ENCODE assay signal across 18 cellular contexts in genomic region chr12:53120685-53121525, GRCh38. TPM values are rescaled to one million over a fixed set of nuclear protein-coding genes. Genes with fewer than 3 reads are reported as not detected.
"Had no signal": no experiment of that assay in that cellular context is flagged by ENCODE, and none has a peak within 500 bp of the region (broad histone marks: within the 10 kb centered on the region; RNA-seq: fewer than 3 reads in every experiment).

No MANE protein-coding gene starts in this region.

- H3K4me1 ChIP-seq: breast epithelium, foreskin keratinocyte, suprapubic skin had no signal

- H3K9me3 ChIP-seq: breast epithelium, suprapubic skin had no signal

- H3K4me3 ChIP-seq: breast epithelium, suprapubic skin had no signal

- H3K36me3 ChIP-seq: breast epithelium, suprapubic skin had no signal

- DNase-seq: activated CD4-positive, alpha-beta T cell treated with anti-CD3 and anti-CD28 coated beads for 1 hour; activated CD4-positive, alpha-beta T cell treated with anti-CD3 and anti-CD28 coated beads, Interleukin-2, amount 50 U/mL, for 48 hours; activated gamma-delta T cell treated with Interleukin-2 at 50 U/mL for 16 hours; activated naive CD8-positive, alpha-beta T cell treated with anti-CD3 and anti-CD28 coated beads, Interleukin-2, amount 10 ng/mL, durations not matched to agents 7 days and 5 days; activated T-cell treated with anti-CD3 and anti-CD28 coated beads, Interleukin-2, amount 50 U/mL, for 48 hours; anterior cingulate cortex; foreskin keratinocyte; natural killer cell; occipital lobe; stimulated activated CD4-positive, alpha-beta T cell treated with anti-CD3 and anti-CD28 coated beads, Interleukin-4, amount 100 ng/mL, for 1 hour; stimulated activated CD8-positive, alpha-beta memory T cell treated with anti-CD3 and anti-CD28 coated beads, Interleukin-4, amount 100 ng/mL, for 48 hours; stimulated activated naive CD8-positive, alpha-beta T cell treated with anti-CD3 and anti-CD28 coated beads, Interleukin-15, Interleukin-2, amounts not matched to agents 100 U/mL and 50 U/mL, for 24 hours; T-helper 9 cell had no signal

- ATAC-seq: foreskin keratinocyte; natural killer cell; stimulated activated naive CD8-positive, alpha-beta T cell treated with anti-CD3 and anti-CD28 coated beads, Interleukin-15, Interleukin-2, amounts not matched to agents 100 U/mL and 50 U/mL, for 24 hours had no signal

- H3K27me3 ChIP-seq: breast epithelium, foreskin keratinocyte, suprapubic skin had no signal

- H3K27ac ChIP-seq: breast epithelium, foreskin keratinocyte, suprapubic skin had no signal

RNA-seq across cellular contexts. Expression of gene SOAT2, which starts 17.6 kb away (rescaled TPM):
- total RNA-seq: chondrocyte, foreskin keratinocyte, lung microvascular endothelial cell, natural killer cell, occipital lobe, pulmonary artery endothelial cell, suprapubic skin had no signal
